In genomic region chr7:79405368-79405767, GRCh38 we compare ENCODE assay signal across 38 cellular contexts.
"Had no signal": no experiment of that assay in that cellular context is flagged by ENCODE, and none has a peak within 500 bp of the region (broad histone marks: within the 10 kb centered on the region; RNA-seq: fewer than 3 reads in every experiment).

No MANE protein-coding gene starts in this region.

- DNase-seq: activated B cell treated with CpG ODN at 0.5 μM for 24 hours; activated CD4-positive, alpha-beta memory T cell treated with anti-CD3 and anti-CD28 coated beads for 36 hours; activated CD4-positive, alpha-beta T cell treated with anti-CD3 and anti-CD28 coated beads for 4 hours; activated CD4-positive, alpha-beta T cell treated with anti-CD3 and anti-CD28 coated beads, Interleukin-2, amount 10 ng/mL, durations not matched to agents 24 days and 14 days; activated CD4-positive, alpha-beta T cell treated with anti-CD3 and anti-CD28 coated beads, Interleukin-2, amount 50 U/mL, for 1 hour; activated CD4-positive, alpha-beta T cell treated with anti-CD3 and anti-CD28 coated beads, Interleukin-2, amount 50 U/mL, for 4 hours; activated CD4-positive, CD25-positive, alpha-beta regulatory T cell treated with anti-CD3 and anti-CD28 coated beads, Interleukin-2, amount 50 U/mL, for 72 hours; activated CD8-positive, alpha-beta memory T cell treated with anti-CD3 and anti-CD28 coated beads, Interleukin-2, amount 50 U/mL, for 4 hours; activated CD8-positive, alpha-beta T cell treated with anti-CD3 and anti-CD28 coated beads for 36 hours; activated effector memory CD4-positive, alpha-beta T cell treated with anti-CD3 and anti-CD28 coated beads, Interleukin-2, amount 50 U/mL, for 16 hours; activated gamma-delta T cell treated with Interleukin-2 at 50 U/mL for 16 hours; activated naive CD4-positive, alpha-beta T cell; activated naive CD4-positive, alpha-beta T cell treated with anti-CD3 and anti-CD28 coated beads for 36 hours; activated naive CD4-positive, alpha-beta T cell treated with anti-CD3 and anti-CD28 coated beads, Interleukin-2, amount 50 U/mL, for 16 hours; activated naive CD8-positive, alpha-beta T cell treated with anti-CD3 and anti-CD28 coated beads for 36 hours; activated T-cell treated with anti-CD3 and anti-CD28 coated beads for 4 hours; activated T-cell treated with anti-CD3 and anti-CD28 coated beads, Interleukin-2, amount 50 U/mL, for 1 hour; activated T-cell treated with anti-CD3 and anti-CD28 coated beads, Interleukin-2, amount 50 U/mL, for 4 hours; activated T-cell treated with anti-CD3 and anti-CD28 coated beads, Interleukin-2, amount 50 U/mL, for 72 hours; adrenal gland; amniotic stem cell; aorta; caudate nucleus; cerebellar nuclear complex; T-helper 1 cell; T-helper 2 cell; T-helper 9 cell had no signal

- H3K27ac Mint-ChIP-seq: activated B cell treated with CpG ODN at 0.5 μM for 24 hours; activated CD4-positive, alpha-beta memory T cell treated with anti-CD3 and anti-CD28 coated beads for 36 hours; activated CD4-positive, alpha-beta T cell treated with anti-CD3 and anti-CD28 coated beads, Interleukin-2, amount 10 ng/mL, durations not matched to agents 24 days and 14 days; activated CD8-positive, alpha-beta T cell treated with anti-CD3 and anti-CD28 coated beads for 36 hours; activated naive CD4-positive, alpha-beta T cell treated with anti-CD3 and anti-CD28 coated beads for 36 hours; activated naive CD4-positive, alpha-beta T cell treated with anti-CD3 and anti-CD28 coated beads, Interleukin-2, amount 50 U/mL, for 72 hours; activated naive CD8-positive, alpha-beta T cell treated with anti-CD3 and anti-CD28 coated beads for 36 hours; activated T-cell treated with anti-CD3 and anti-CD28 coated beads, Interleukin-2, amount 50 U/mL, for 72 hours; activated T-helper 1 cell treated with anti-CD3 and anti-CD28 coated beads, Interleukin-12 subunit alpha, Interleukin-12 subunit beta, Interleukin-2, Interleukin-4 antibody, amounts not matched to agents 30 ng/mL and 10 ng/mL and 1 ng/mL, durations not matched to agents 14 hours and 24 hours and 36 hours; activated T-helper 17 cell treated with anti-CD3 and anti-CD28 coated beads, Interleukin-2, amount 50 U/mL, for 72 hours; brain; T-helper 1 cell treated with Interleukin-12 subunit alpha and Interleukin-12 subunit beta and Interleukin-4 antibody, amounts not matched to agents 30 μg/mL and 1 μg/mL, for 36 hours; T-helper 2 cell treated with Interferon-gamma antibody and Interleukin-4, amounts not matched to agents 5 μg/mL and 100 μg/mL, for 36 hours had no signal

- H3K36me3 Mint-ChIP-seq: activated CD4-positive, alpha-beta memory T cell treated with anti-CD3 and anti-CD28 coated beads for 36 hours; activated naive CD4-positive, alpha-beta T cell treated with anti-CD3 and anti-CD28 coated beads, Interleukin-2, amount 50 U/mL, for 72 hours; activated naive CD8-positive, alpha-beta T cell treated with anti-CD3 and anti-CD28 coated beads for 36 hours; brain had no signal

- H3K27me3 Mint-ChIP-seq: activated B cell treated with CpG ODN at 0.5 μM for 24 hours; activated CD4-positive, alpha-beta memory T cell treated with anti-CD3 and anti-CD28 coated beads for 36 hours; activated CD4-positive, alpha-beta T cell treated with anti-CD3 and anti-CD28 coated beads, Interleukin-2, amount 10 ng/mL, durations not matched to agents 24 days and 14 days; activated CD8-positive, alpha-beta T cell treated with anti-CD3 and anti-CD28 coated beads for 36 hours; activated naive CD8-positive, alpha-beta T cell treated with anti-CD3 and anti-CD28 coated beads for 36 hours; activated T-helper 17 cell treated with anti-CD3 and anti-CD28 coated beads, Interleukin-2, amount 50 U/mL, for 72 hours; brain; central memory CD8-positive, alpha-beta T cell had no signal

- H3K27ac ChIP-seq: cardiac muscle cell, VCaP had no signal

- H3K9me3 ChIP-seq: adrenal gland had no signal

- H3K9me3 Mint-ChIP-seq: activated B cell treated with CpG ODN at 0.5 μM for 24 hours; activated CD4-positive, alpha-beta memory T cell treated with anti-CD3 and anti-CD28 coated beads for 36 hours; activated CD4-positive, alpha-beta T cell treated with anti-CD3 and anti-CD28 coated beads, Interleukin-2, amount 10 ng/mL, durations not matched to agents 24 days and 14 days; activated CD8-positive, alpha-beta T cell treated with anti-CD3 and anti-CD28 coated beads for 36 hours; activated naive CD4-positive, alpha-beta T cell treated with anti-CD3 and anti-CD28 coated beads for 36 hours; activated naive CD4-positive, alpha-beta T cell treated with anti-CD3 and anti-CD28 coated beads, Interleukin-2, amount 50 U/mL, for 72 hours; activated naive CD8-positive, alpha-beta T cell treated with anti-CD3 and anti-CD28 coated beads for 36 hours; activated T-cell treated with anti-CD3 and anti-CD28 coated beads, Interleukin-2, amount 50 U/mL, for 4 hours; activated T-cell treated with anti-CD3 and anti-CD28 coated beads, Interleukin-2, amount 50 U/mL, for 72 hours; activated T-helper 1 cell treated with anti-CD3 and anti-CD28 coated beads, Interleukin-12 subunit alpha, Interleukin-12 subunit beta, Interleukin-2, Interleukin-4 antibody, amounts not matched to agents 30 ng/mL and 10 ng/mL and 1 ng/mL, durations not matched to agents 14 hours and 24 hours and 36 hours; activated T-helper 17 cell treated with anti-CD3 and anti-CD28 coated beads, Interleukin-2, amount 50 U/mL, for 72 hours; brain; T-helper 1 cell treated with Interleukin-12 subunit alpha and Interleukin-12 subunit beta and Interleukin-4 antibody, amounts not matched to agents 30 μg/mL and 1 μg/mL, for 36 hours; T-helper 2 cell treated with Interferon-gamma antibody and Interleukin-4, amounts not matched to agents 5 μg/mL and 100 μg/mL, for 36 hours had no signal

- ATAC-seq: activated CD8-positive, alpha-beta T cell treated with anti-CD3 and anti-CD28 coated beads for 36 hours; activated naive CD4-positive, alpha-beta T cell treated with anti-CD3 and anti-CD28 coated beads, Interleukin-2, amount 50 U/mL, for 72 hours; activated T-cell treated with anti-CD3 and anti-CD28 coated beads, Interleukin-2, amount 50 U/mL, for 4 hours; activated T-cell treated with anti-CD3 and anti-CD28 coated beads, Interleukin-2, amount 50 U/mL, for 72 hours; activated T-helper 17 cell treated with anti-CD3 and anti-CD28 coated beads, Interleukin-2, amount 50 U/mL, for 72 hours had no signal

- H3K4me1 Mint-ChIP-seq: activated B cell treated with CpG ODN at 0.5 μM for 24 hours; activated CD4-positive, alpha-beta T cell treated with anti-CD3 and anti-CD28 coated beads, Interleukin-2, amount 10 ng/mL, durations not matched to agents 24 days and 14 days; activated naive CD8-positive, alpha-beta T cell treated with anti-CD3 and anti-CD28 coated beads for 36 hours; activated T-helper 17 cell treated with anti-CD3 and anti-CD28 coated beads, Interleukin-2, amount 50 U/mL, for 72 hours; central memory CD8-positive, alpha-beta T cell had no signal

- H3K36me3 ChIP-seq: adrenal gland, cardiac muscle cell had no signal

- H3K27me3 ChIP-seq: adrenal gland, cardiac muscle cell had no signal

- H3K4me3 ChIP-seq: adrenal gland, cardiac muscle cell had no signal

- FAIRE-seq: bronchial epithelial cell, TTC549 had no signal

- H3K4me3 Mint-ChIP-seq: activated B cell treated with CpG ODN at 0.5 μM for 24 hours; activated CD4-positive, alpha-beta memory T cell treated with anti-CD3 and anti-CD28 coated beads for 36 hours; activated CD4-positive, alpha-beta T cell treated with anti-CD3 and anti-CD28 coated beads, Interleukin-2, amount 10 ng/mL, durations not matched to agents 24 days and 14 days; activated CD8-positive, alpha-beta T cell treated with anti-CD3 and anti-CD28 coated beads for 36 hours; activated naive CD4-positive, alpha-beta T cell treated with anti-CD3 and anti-CD28 coated beads for 36 hours; activated naive CD8-positive, alpha-beta T cell treated with anti-CD3 and anti-CD28 coated beads for 36 hours; activated T-cell treated with anti-CD3 and anti-CD28 coated beads, Interleukin-2, amount 50 U/mL, for 4 hours; activated T-cell treated with anti-CD3 and anti-CD28 coated beads, Interleukin-2, amount 50 U/mL, for 72 hours; activated T-helper 1 cell treated with anti-CD3 and anti-CD28 coated beads, Interleukin-12 subunit alpha, Interleukin-12 subunit beta, Interleukin-2, Interleukin-4 antibody, amounts not matched to agents 30 ng/mL and 10 ng/mL and 1 ng/mL, durations not matched to agents 14 hours and 24 hours and 36 hours; activated T-helper 17 cell treated with anti-CD3 and anti-CD28 coated beads, Interleukin-2, amount 50 U/mL, for 72 hours; brain; central memory CD8-positive, alpha-beta T cell; T-helper 1 cell treated with Interleukin-12 subunit alpha and Interleukin-12 subunit beta and Interleukin-4 antibody, amounts not matched to agents 30 μg/mL and 1 μg/mL, for 36 hours; T-helper 2 cell treated with Interferon-gamma antibody and Interleukin-4, amounts not matched to agents 5 μg/mL and 100 μg/mL, for 36 hours had no signal
